ENCODE assay signal across 1 cellular context in the genomic region with DNA sequence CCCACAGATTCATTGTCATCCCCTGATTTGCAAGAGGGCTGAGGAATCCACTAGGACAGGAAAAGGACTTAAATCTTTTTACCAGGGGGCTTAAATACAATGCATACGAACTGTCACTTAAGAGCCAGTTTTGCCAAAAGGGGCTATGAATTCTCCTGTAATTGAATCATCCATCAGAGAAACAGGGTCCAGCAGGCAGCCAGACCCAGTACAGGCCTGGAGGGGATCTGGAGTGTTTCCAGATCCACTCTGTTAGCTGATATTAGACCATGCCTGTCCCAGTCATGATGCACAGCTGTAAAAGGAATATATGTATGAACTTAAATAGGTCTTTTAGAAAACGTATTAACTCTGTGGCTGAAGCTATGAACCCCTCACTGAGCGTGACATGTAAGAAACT.
TF ChIP-seq lines count a peak whose summit lies in the region.

No MANE protein-coding gene starts in this region.

TF ChIP-seq in HEK293T, 16 proteins besides CTCF, POLR2A, EP300 and RAD21 (continued from another document):
- TF ChIP-seq FOXM1 (IDR thresholded peaks at IDR 0.05; ENCODE audit: borderline replicate concordance), result no peak
- TF ChIP-seq L3MBTL2 (conservative IDR thresholded peaks at IDR 0.05), result no peak
- TF ChIP-seq LEF1 (IDR thresholded peaks at IDR 0.05; ENCODE audit: borderline replicate concordance), result no peak
- no peak for TF ChIP-seq FOXK2 (IDR thresholded peaks at IDR 0.05)
- TF ChIP-seq SP1 (IDR thresholded peaks at IDR 0.05), result no peak
TF ChIP-seq in HEK293T: peak in this region for 0.
